In the genomic region with DNA sequence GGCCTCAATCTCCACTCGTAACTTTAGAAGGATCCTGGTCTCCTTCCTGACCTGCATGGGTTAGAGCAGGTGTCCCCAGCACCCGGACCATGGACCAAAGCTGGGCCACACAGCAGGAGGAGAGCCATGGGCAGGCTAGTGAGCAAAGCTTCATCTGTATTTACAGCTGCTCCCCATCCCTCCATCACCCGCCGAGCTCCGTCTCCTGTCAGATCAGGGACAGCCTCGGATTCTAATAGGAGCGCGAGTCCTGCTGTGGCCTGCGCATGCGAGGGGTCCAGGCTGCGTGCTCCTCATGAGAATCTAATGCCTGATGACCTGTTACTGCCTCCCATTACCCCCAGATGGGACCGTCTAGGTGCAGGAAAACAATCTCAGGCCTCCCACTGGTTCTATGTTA, we compare ENCODE assay signal across 24 cellular contexts.
"Had no signal": no experiment of that assay in that cellular context is flagged by ENCODE, and none has a peak within 500 bp of the region (broad histone marks: within the 10 kb centered on the region; RNA-seq: fewer than 3 reads in every experiment).

No MANE protein-coding gene starts in this region.

- H3K27me3 Mint-ChIP-seq: stimulated activated naive CD8-positive, alpha-beta T cell treated with anti-CD3 and anti-CD28 coated beads, Interleukin-15, Interleukin-2, amounts not matched to agents 100 ng/mL and 50 ng/mL, for 24 hours had no signal

- H2AFZ ChIP-seq: hepatocyte, parathyroid adenoma had no signal

- H3K9me3 ChIP-seq: heart right ventricle, left ventricle myocardium inferior, neutrophil, right atrium auricular region, right lobe of liver, spleen, tibial nerve, upper lobe of left lung had no signal

- FAIRE-seq: small intestine, urothelium cell line had no signal

- H3K36me3 ChIP-seq: heart right ventricle, left ventricle myocardium inferior, neutrophil, right atrium auricular region, right lobe of liver, spleen, tibial nerve, upper lobe of left lung had no signal

- DNase-seq: heart right ventricle; islet precursor cell; left ventricle myocardium inferior; naive thymus-derived CD8-positive, alpha-beta T cell; occipital lobe; right lobe of liver; small intestine; spleen; stimulated activated CD4-positive, alpha-beta T cell treated with anti-CD3 and anti-CD28 coated beads, Interleukin-4, amount 100 ng/mL, for 24 hours; stimulated activated naive CD4-positive, alpha-beta T cell; substantia nigra; upper lobe of left lung had no signal

- H3K9me3 Mint-ChIP-seq: memory B cell; naive thymus-derived CD8-positive, alpha-beta T cell; nephron; neural crest cell; stimulated activated effector memory CD8-positive, alpha-beta T cell treated with anti-CD3 and anti-CD28 coated beads, Interleukin-12 subunit alpha, Interleukin-12 subunit beta, amount 100 ng/mL, for 72 hours; stimulated activated naive CD8-positive, alpha-beta T cell treated with anti-CD3 and anti-CD28 coated beads, Interleukin-15, Interleukin-2, amounts not matched to agents 100 ng/mL and 50 ng/mL, for 24 hours had no signal

- H3K4me1 Mint-ChIP-seq: memory B cell; stimulated activated effector memory CD8-positive, alpha-beta T cell treated with anti-CD3 and anti-CD28 coated beads, Interleukin-12 subunit alpha, Interleukin-12 subunit beta, amount 100 ng/mL, for 72 hours had no signal

- H3K27ac Mint-ChIP-seq: memory B cell; naive thymus-derived CD8-positive, alpha-beta T cell; nephron; progenitor cell of endocrine pancreas; stimulated activated effector memory CD8-positive, alpha-beta T cell treated with anti-CD3 and anti-CD28 coated beads, Interleukin-12 subunit alpha, Interleukin-12 subunit beta, amount 100 ng/mL, for 72 hours; stimulated activated naive CD8-positive, alpha-beta T cell treated with anti-CD3 and anti-CD28 coated beads, Interleukin-15, Interleukin-2, amounts not matched to agents 100 ng/mL and 50 ng/mL, for 24 hours had no signal

- H3K79me2 ChIP-seq: hepatocyte, parathyroid adenoma had no signal

- ATAC-seq: heart right ventricle; naive thymus-derived CD8-positive, alpha-beta T cell; right lobe of liver; stimulated activated effector memory CD8-positive, alpha-beta T cell treated with anti-CD3 and anti-CD28 coated beads, Interleukin-12 subunit alpha, Interleukin-12 subunit beta, amount 100 ng/mL, for 72 hours had no signal

- H3K4me3 Mint-ChIP-seq: memory B cell; naive thymus-derived CD8-positive, alpha-beta T cell; nephron; neural crest cell; stimulated activated effector memory CD8-positive, alpha-beta T cell treated with anti-CD3 and anti-CD28 coated beads, Interleukin-12 subunit alpha, Interleukin-12 subunit beta, amount 100 ng/mL, for 72 hours; stimulated activated naive CD8-positive, alpha-beta T cell treated with anti-CD3 and anti-CD28 coated beads, Interleukin-15, Interleukin-2, amounts not matched to agents 100 ng/mL and 50 ng/mL, for 24 hours had no signal

- H3K27me3 ChIP-seq: hepatocyte, neutrophil, right atrium auricular region, right lobe of liver, tibial nerve, upper lobe of left lung had no signal

- H3K36me3 Mint-ChIP-seq: memory B cell; naive thymus-derived CD8-positive, alpha-beta T cell; stimulated activated effector memory CD8-positive, alpha-beta T cell treated with anti-CD3 and anti-CD28 coated beads, Interleukin-12 subunit alpha, Interleukin-12 subunit beta, amount 100 ng/mL, for 72 hours had no signal

- H3K9ac ChIP-seq: parathyroid adenoma had no signal

- H3K4me3 ChIP-seq: heart right ventricle, hepatocyte, left ventricle myocardium inferior, right atrium auricular region, right lobe of liver, spleen, tibial nerve, upper lobe of left lung had no signal

- H3K4me2 ChIP-seq: hepatocyte had no signal

- H3K27ac ChIP-seq: heart right ventricle, hepatocyte, left ventricle myocardium inferior, neutrophil, parathyroid adenoma, right atrium auricular region, right lobe of liver, spleen, tibial nerve, upper lobe of left lung had no signal

- H3K4me1 ChIP-seq: heart right ventricle, left ventricle myocardium inferior, parathyroid adenoma, right atrium auricular region, right lobe of liver, spleen, tibial nerve, upper lobe of left lung had no signal
